12 cellular contexts compared by ENCODE assay signal in the genomic region with DNA sequence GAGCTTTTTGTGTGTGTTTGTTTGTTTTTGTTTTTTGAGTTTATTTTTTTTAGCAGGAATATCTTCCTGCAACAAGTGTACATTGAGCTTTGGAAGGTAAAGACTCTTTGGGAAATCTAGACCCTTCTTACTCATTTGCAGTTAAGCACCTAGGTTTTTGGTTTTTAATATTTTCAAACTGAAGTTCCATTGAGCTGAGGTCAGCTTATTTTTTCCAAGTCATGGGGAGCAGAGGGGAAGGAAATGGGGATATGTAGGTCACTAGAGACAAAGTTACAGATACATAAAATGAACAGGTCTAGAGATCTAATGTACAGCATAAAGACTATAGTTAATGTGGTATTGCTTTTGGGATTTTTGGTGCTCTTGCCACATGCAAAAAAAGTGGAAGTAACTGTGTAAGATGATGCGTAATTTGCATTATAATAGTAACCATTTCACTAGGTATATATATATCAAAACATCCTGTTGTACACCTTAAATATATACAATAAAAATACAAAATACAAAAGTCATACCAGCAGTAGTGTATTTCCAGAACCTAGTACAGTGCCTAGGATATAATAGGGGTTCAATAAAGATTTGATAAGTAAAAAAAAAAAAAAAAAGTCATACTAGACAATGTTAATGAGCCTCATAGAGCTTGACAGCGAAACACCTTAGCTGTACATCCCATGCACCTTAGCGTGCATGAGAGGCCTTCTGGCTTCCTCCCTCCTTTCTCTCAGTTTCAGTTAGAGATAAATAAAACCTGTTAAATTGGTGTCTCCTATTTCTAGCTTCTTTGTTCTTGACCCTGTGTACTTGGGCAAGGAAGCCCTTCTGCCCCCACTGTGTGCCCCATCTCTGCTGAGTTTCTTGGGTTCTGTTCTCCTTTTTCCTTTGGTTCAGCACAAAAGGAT. TPM values are rescaled to one million over a fixed set of nuclear protein-coding genes. Genes with fewer than 3 reads are reported as not detected.
DNase-seq lines count a peak whose midpoint lies in the region; ATAC-seq, FAIRE-seq and TF ChIP-seq lines count a peak whose summit lies in the region.
"Had no signal": no experiment of that assay in that cellular context is flagged by ENCODE, and none has a peak within 500 bp of the region (broad histone marks: within the 10 kb centered on the region; RNA-seq: fewer than 3 reads in every experiment).

No MANE protein-coding gene starts in this region.

- no peaks in the 10 kb centered on the region for H3K27me3 ChIP-seq in astrocyte (ENCODE audit: insufficient read depth, low read length)

- H3K36me3 Mint-ChIP-seq in astrocyte (ENCODE audit: low read depth, unreplicated experiment) (no peaks in the 10 kb centered on the region), chondrocyte (ENCODE audit: low read depth) (peaks cover 2% of the 10 kb centered on the region)

- H3K9ac ChIP-seq in astrocyte (ENCODE audit: low read length) = no peak overlapping the region

- H3K27me3 Mint-ChIP-seq in astrocyte (ENCODE audit: low read depth, unreplicated experiment) (no peaks in the 10 kb centered on the region), chondrocyte (ENCODE audit: low read depth) (no peaks in the 10 kb centered on the region)

- no peak for TF ChIP-seq CTCF in astrocyte (IDR thresholded peaks at IDR 0.05; ENCODE audit: insufficient read depth, low read depth, low read length)
- TF ChIP-seq CTCF in chondrocyte (IDR thresholded peaks at IDR 0.05) = no peak

- H3K27ac Mint-ChIP-seq in astrocyte (ENCODE audit: unreplicated experiment) = peak overlapping the region; percentile 6
- no peak overlapping the region for H3K27ac Mint-ChIP-seq in chondrocyte (ENCODE audit: unreplicated experiment)
- H3K27ac Mint-ChIP-seq: mesothelial cell of epicardium had no signal

- peaks cover 10% of the 10 kb centered on the region for H3K4me1 Mint-ChIP-seq in astrocyte (ENCODE audit: low read depth, unreplicated experiment)
- H3K4me1 Mint-ChIP-seq in chondrocyte (ENCODE audit: low read depth) = peaks cover 3% of the 10 kb centered on the region

- no peaks in the 10 kb centered on the region for H3K4me1 ChIP-seq in astrocyte (ENCODE audit: insufficient read depth, low read length)

- no peak overlapping the region for H3K27ac ChIP-seq in astrocyte (ENCODE audit: low read depth, low read length)

- DNase-seq in astrocyte (ENCODE audit: low read depth) (no peak), NCI-H510A (lab: John Stamatoyannopoulos, UW) (no peak), chondrocyte (ENCODE audit: low spot score) (no peak), NCI-H2029 (lab: John Stamatoyannopoulos, UW) (no peak), NCI-H748 (lab: John Stamatoyannopoulos, UW; ENCODE audit: unreplicated experiment) (no peak)
- DNase-seq: activated CD4-positive, alpha-beta T cell treated with anti-CD3 and anti-CD28 coated beads, Interleukin-2, amount 50 U/mL, for 1 hour; anterior cingulate cortex; NCI-H1105 had no signal

- H3K36me3 ChIP-seq in astrocyte (ENCODE audit: insufficient read depth, low read length) = no peaks in the 10 kb centered on the region

- H4K20me1 ChIP-seq in astrocyte (ENCODE audit: insufficient read depth, low read length) = no peaks in the 10 kb centered on the region

- no peaks in the 10 kb centered on the region for H3K9me3 ChIP-seq in astrocyte (ENCODE audit: insufficient read depth, low read depth, low read length)

- no peak for FAIRE-seq in astrocyte (lab: Jason Lieb, UNC)

- H3K4me2 ChIP-seq in astrocyte (ENCODE audit: low read length) = no peak overlapping the region

- H2AFZ ChIP-seq in astrocyte (ENCODE audit: low read depth, low read length) = no peak overlapping the region

- H3K4me3 Mint-ChIP-seq in astrocyte (ENCODE audit: unreplicated experiment) (no peak overlapping the region), chondrocyte (ENCODE audit: unreplicated experiment) (no peak overlapping the region)
- H3K4me3 Mint-ChIP-seq: mesothelial cell of epicardium had no signal

- ATAC-seq in GM18502 (IDR thresholded peaks at IDR 0.05; ENCODE audit: poor library complexity, unreplicated experiment) = peak; percentile 95
- peak; percentile 82 for ATAC-seq in GM21381 (IDR thresholded peaks at IDR 0.05; ENCODE audit: unreplicated experiment)
- ATAC-seq in HG03095 (IDR thresholded peaks at IDR 0.05; ENCODE audit: unreplicated experiment) = peak; percentile 94

- no peaks in the 10 kb centered on the region for H3K79me2 ChIP-seq in astrocyte (ENCODE audit: insufficient read depth, low read length)

- H3K4me3 ChIP-seq in astrocyte (ENCODE audit: insufficient read depth, low read depth, low read length) = no peak overlapping the region

- H3K9me3 Mint-ChIP-seq in astrocyte (ENCODE audit: unreplicated experiment) = no peaks in the 10 kb centered on the region
- peaks cover 6% of the 10 kb centered on the region for H3K9me3 Mint-ChIP-seq in chondrocyte (ENCODE audit: low read depth)

RNA-seq across cellular contexts. Expression of gene CGRRF1, which starts 22.7 kb away (rescaled TPM):
- total RNA-seq in astrocyte (16.6 and 18.7 TPM in 2 replicates), chondrocyte (13.6 to 17.6 TPM (median 13.7 TPM) in 3 replicates)

RNA-seq across cellular contexts. Expression of gene SAMD4A, which starts 34.6 kb away (rescaled TPM):
- total RNA-seq in astrocyte (68.2 and 69.0 TPM in 2 replicates), chondrocyte (53.3 to 59.3 TPM (median 57.0 TPM) in 3 replicates)

RNA-seq across cellular contexts. Expression of gene GMFB, which starts 43.6 kb away (rescaled TPM):
- total RNA-seq in astrocyte (69.4 and 73.4 TPM in 2 replicates), chondrocyte (29.9 to 36.8 TPM (median 33.1 TPM) in 3 replicates)
